Comparison of ENCODE assay signal across 13 cellular contexts in genomic region chr11:27385245-27385644, GRCh38. TPM values are rescaled to one million over a fixed set of nuclear protein-coding genes. Genes with fewer than 3 reads are reported as not detected.
DNase-seq lines count a peak whose midpoint lies in the region; ATAC-seq lines count a peak whose summit lies in the region.
"Had no signal": no experiment of that assay in that cellular context is flagged by ENCODE, and none has a peak within 500 bp of the region (broad histone marks: within the 10 kb centered on the region; RNA-seq: fewer than 3 reads in every experiment).

No MANE protein-coding gene starts in this region.

- no peaks in the 10 kb centered on the region; the same call in none of the 2 replicates for H3K36me3 ChIP-seq in MG63
- H3K36me3 ChIP-seq in mesodermal cell (ENCODE audit: control insufficient read depth, insufficient read depth, low read length), result peaks cover 32% of the 10 kb centered on the region

- H3K4me3 ChIP-seq in MG63, result no peak overlapping the region
- H3K4me3 ChIP-seq in mesodermal cell (ENCODE audit: extremely low read depth, insufficient read depth, low read length, poor library complexity, severe bottlenecking), result no peak overlapping the region
- H3K4me3 ChIP-seq: stomach had no signal

- H3K9me3 ChIP-seq in MG63 (no peaks in the 10 kb centered on the region), mesodermal cell (ENCODE audit: control insufficient read depth, low read length) (no peaks in the 10 kb centered on the region)
- H3K9me3 ChIP-seq: stomach had no signal

- DNase-seq in AG08396 (ENCODE audit: low spot score) (peak; percentile 53), MG63 (peak; percentile 9), dedifferentiated amniotic fluid mesenchymal stem cell (ENCODE audit: extremely low spot score) (peak; percentile 84), epidermal melanocyte (ENCODE audit: insufficient read length, low spot score) (no peak), mucosa of gallbladder (ENCODE audit: low spot score) (no peak)
- DNase-seq: anterior cingulate cortex; naive thymus-derived CD4-positive, alpha-beta T cell; NK-92 treated with Interleukin-12 subunit alpha and Interleukin-12 subunit beta, amount 100 ng/mL, for 24 hours; stomach; T-helper 17 cell had no signal

- H3K27ac ChIP-seq in mesodermal cell (ENCODE audit: low read depth, low read length, severe bottlenecking), result peak overlapping the region; percentile 74
- H3K27ac ChIP-seq: stomach had no signal

- no peak for ATAC-seq in GM18907 (IDR thresholded peaks at IDR 0.05; ENCODE audit: unreplicated experiment)
- ATAC-seq in HG03280 (IDR thresholded peaks at IDR 0.05; ENCODE audit: unreplicated experiment), result no peak
- ATAC-seq: naive thymus-derived CD4-positive, alpha-beta T cell; T-helper 17 cell had no signal

- H3K4me1 ChIP-seq in mesodermal cell (ENCODE audit: control insufficient read depth, insufficient read depth, low read length, poor library complexity, severe bottlenecking), result peaks cover 53% of the 10 kb centered on the region

- WGBS in mesodermal cell (ENCODE audit: insufficient coverage in 2 of 2), 2 experiments, result 95 to 100% methylated on average over 1 to 4 of the region's 5 CpGs

- no peaks in the 10 kb centered on the region for H3K27me3 ChIP-seq in MG63
- H3K27me3 ChIP-seq: stomach had no signal

RNA-seq across cellular contexts. Expression of gene CCDC34, which starts 22.2 kb away (rescaled TPM):
- total RNA-seq in MG63 (2014; rRNA removed; shearing (Covaris generic); ENCODE audit: low replicate concordance), result 10.3 and 11.6 TPM in 2 replicates
- 25.3 TPM for polyA plus RNA-seq in mesodermal cell (2013, experiment 1 of 2)
- 42.7 TPM for polyA plus RNA-seq in mesodermal cell (2013, experiment 2 of 2)
- total RNA-seq in mucosa of gallbladder, result 7.6 TPM

Comparison
In these comparisons a context has a peak if more than half of its experiments do, and no peak if none do; other contexts are left out.
1. DNase-seq: peak in AG08396 (single experiment), MG63 (single experiment) and dedifferentiated amniotic fluid mesenchymal stem cell (single experiment); none in epidermal melanocyte (single experiment) and mucosa of gallbladder (single experiment).